ENCODE assay signal across 1 cellular context in the genomic region with DNA sequence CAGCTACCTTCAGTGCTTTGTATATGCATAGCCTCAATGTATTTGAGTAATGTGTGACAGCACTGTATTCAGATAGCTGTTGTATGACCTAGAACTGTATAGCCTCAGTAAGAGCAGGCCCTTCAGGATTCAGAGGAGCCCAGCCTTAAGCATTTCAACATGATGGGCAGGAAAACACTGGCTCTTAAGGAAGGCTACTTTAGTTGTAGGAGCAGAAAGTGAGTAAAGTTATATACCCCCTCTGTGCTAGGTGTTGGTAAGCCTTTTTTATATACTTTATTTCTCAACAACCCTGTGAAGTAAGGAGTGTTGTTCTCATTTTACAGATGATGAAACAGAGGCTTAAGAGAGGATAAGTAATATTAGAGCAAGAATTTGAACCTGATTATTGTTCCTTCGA.
TF ChIP-seq lines count a peak whose summit lies in the region.

No MANE protein-coding gene starts in this region.

TF ChIP-seq in GM23338, 12 proteins besides CTCF, POLR2A, EP300 and RAD21 (continued from another document):
- TF ChIP-seq, protein P1, sequence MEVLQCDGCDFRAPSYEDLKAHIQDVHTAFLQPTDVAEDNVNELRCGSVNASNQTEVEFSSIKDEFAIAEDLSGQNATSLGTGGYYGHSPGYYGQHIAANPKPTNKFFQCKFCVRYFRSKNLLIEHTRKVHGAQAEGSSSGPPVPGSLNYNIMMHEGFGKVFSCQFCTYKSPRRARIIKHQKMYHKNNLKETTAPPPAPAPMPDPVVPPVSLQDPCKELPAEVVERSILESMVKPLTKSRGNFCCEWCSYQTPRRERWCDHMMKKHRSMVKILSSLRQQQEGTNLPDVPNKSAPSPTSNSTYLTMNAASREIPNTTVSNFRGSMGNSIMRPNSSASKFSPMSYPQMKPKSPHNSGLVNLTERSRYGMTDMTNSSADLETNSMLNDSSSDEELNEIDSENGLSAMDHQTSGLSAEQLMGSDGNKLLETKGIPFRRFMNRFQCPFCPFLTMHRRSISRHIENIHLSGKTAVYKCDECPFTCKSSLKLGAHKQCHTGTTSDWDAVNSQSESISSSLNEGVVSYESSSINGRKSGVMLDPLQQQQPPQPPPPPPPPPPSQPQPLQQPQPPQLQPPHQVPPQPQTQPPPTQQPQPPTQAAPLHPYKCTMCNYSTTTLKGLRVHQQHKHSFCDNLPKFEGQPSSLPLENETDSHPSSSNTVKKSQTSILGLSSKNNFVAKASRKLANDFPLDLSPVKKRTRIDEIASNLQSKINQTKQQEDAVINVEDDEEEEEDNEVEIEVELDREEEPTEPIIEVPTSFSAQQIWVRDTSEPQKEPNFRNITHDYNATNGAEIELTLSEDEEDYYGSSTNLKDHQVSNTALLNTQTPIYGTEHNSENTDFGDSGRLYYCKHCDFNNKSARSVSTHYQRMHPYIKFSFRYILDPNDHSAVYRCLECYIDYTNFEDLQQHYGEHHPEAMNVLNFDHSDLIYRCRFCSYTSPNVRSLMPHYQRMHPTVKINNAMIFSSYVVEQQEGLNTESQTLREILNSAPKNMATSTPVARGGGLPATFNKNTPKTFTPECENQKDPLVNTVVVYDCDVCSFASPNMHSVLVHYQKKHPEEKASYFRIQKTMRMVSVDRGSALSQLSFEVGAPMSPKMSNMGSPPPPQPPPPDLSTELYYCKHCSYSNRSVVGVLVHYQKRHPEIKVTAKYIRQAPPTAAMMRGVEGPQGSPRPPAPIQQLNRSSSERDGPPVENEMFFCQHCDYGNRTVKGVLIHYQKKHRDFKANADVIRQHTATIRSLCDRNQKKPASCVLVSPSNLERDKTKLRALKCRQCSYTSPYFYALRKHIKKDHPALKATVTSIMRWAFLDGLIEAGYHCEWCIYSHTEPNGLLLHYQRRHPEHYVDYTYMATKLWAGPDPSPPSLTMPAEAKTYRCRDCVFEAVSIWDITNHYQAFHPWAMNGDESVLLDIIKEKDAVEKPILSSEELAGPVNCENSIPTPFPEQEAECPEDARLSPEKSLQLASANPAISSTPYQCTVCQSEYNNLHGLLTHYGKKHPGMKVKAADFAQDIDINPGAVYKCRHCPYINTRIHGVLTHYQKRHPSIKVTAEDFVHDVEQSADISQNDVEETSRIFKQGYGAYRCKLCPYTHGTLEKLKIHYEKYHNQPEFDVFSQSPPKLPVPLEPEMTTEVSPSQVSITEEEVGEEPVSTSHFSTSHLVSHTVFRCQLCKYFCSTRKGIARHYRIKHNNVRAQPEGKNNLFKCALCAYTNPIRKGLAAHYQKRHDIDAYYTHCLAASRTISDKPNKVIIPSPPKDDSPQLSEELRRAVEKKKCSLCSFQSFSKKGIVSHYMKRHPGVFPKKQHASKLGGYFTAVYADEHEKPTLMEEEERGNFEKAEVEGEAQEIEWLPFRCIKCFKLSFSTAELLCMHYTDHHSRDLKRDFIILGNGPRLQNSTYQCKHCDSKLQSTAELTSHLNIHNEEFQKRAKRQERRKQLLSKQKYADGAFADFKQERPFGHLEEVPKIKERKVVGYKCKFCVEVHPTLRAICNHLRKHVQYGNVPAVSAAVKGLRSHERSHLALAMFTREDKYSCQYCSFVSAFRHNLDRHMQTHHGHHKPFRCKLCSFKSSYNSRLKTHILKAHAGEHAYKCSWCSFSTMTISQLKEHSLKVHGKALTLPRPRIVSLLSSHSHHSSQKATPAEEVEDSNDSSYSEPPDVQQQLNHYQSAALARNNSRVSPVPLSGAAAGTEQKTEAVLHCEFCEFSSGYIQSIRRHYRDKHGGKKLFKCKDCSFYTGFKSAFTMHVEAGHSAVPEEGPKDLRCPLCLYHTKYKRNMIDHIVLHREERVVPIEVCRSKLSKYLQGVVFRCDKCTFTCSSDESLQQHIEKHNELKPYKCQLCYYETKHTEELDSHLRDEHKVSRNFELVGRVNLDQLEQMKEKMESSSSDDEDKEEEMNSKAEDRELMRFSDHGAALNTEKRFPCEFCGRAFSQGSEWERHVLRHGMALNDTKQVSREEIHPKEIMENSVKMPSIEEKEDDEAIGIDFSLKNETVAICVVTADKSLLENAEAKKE (CRISPR knock-in tag; IDR thresholded peaks at IDR 0.05): no peak
- TF ChIP-seq ZNF114 (CRISPR knock-in tag; IDR thresholded peaks at IDR 0.05) (no peak), EZH2 (IDR thresholded peaks at IDR 0.05; ENCODE audit: low read depth, unreplicated experiment) (no peak), ZNF331 (CRISPR knock-in tag; IDR thresholded peaks at IDR 0.05; ENCODE audit: low read depth) (no peak), NANOG (IDR thresholded peaks at IDR 0.05; ENCODE audit: borderline replicate concordance) (no peak), STAT1 (IDR thresholded peaks at IDR 0.05; ENCODE audit: unreplicated experiment) (no peak), JUNB (IDR thresholded peaks at IDR 0.05; ENCODE audit: unreplicated experiment) (no peak), EZH2phosphoT487 (IDR thresholded peaks at IDR 0.05; ENCODE audit: unreplicated experiment) (no peak), CREB1 (CRISPR knock-in tag; IDR thresholded peaks at IDR 0.05; ENCODE audit: low read depth) (no peak)
- TF ChIP-seq, protein P2, sequence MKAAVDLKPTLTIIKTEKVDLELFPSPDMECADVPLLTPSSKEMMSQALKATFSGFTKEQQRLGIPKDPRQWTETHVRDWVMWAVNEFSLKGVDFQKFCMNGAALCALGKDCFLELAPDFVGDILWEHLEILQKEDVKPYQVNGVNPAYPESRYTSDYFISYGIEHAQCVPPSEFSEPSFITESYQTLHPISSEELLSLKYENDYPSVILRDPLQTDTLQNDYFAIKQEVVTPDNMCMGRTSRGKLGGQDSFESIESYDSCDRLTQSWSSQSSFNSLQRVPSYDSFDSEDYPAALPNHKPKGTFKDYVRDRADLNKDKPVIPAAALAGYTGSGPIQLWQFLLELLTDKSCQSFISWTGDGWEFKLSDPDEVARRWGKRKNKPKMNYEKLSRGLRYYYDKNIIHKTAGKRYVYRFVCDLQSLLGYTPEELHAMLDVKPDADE (IDR thresholded peaks at IDR 0.05): no peak
- TF ChIP-seq, protein P3, sequence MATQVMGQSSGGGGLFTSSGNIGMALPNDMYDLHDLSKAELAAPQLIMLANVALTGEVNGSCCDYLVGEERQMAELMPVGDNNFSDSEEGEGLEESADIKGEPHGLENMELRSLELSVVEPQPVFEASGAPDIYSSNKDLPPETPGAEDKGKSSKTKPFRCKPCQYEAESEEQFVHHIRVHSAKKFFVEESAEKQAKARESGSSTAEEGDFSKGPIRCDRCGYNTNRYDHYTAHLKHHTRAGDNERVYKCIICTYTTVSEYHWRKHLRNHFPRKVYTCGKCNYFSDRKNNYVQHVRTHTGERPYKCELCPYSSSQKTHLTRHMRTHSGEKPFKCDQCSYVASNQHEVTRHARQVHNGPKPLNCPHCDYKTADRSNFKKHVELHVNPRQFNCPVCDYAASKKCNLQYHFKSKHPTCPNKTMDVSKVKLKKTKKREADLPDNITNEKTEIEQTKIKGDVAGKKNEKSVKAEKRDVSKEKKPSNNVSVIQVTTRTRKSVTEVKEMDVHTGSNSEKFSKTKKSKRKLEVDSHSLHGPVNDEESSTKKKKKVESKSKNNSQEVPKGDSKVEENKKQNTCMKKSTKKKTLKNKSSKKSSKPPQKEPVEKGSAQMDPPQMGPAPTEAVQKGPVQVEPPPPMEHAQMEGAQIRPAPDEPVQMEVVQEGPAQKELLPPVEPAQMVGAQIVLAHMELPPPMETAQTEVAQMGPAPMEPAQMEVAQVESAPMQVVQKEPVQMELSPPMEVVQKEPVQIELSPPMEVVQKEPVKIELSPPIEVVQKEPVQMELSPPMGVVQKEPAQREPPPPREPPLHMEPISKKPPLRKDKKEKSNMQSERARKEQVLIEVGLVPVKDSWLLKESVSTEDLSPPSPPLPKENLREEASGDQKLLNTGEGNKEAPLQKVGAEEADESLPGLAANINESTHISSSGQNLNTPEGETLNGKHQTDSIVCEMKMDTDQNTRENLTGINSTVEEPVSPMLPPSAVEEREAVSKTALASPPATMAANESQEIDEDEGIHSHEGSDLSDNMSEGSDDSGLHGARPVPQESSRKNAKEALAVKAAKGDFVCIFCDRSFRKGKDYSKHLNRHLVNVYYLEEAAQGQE (IDR thresholded peaks at IDR 0.05; ENCODE audit: unreplicated experiment): no peak
